8 cellular contexts compared by ENCODE assay signal in the genomic region with DNA sequence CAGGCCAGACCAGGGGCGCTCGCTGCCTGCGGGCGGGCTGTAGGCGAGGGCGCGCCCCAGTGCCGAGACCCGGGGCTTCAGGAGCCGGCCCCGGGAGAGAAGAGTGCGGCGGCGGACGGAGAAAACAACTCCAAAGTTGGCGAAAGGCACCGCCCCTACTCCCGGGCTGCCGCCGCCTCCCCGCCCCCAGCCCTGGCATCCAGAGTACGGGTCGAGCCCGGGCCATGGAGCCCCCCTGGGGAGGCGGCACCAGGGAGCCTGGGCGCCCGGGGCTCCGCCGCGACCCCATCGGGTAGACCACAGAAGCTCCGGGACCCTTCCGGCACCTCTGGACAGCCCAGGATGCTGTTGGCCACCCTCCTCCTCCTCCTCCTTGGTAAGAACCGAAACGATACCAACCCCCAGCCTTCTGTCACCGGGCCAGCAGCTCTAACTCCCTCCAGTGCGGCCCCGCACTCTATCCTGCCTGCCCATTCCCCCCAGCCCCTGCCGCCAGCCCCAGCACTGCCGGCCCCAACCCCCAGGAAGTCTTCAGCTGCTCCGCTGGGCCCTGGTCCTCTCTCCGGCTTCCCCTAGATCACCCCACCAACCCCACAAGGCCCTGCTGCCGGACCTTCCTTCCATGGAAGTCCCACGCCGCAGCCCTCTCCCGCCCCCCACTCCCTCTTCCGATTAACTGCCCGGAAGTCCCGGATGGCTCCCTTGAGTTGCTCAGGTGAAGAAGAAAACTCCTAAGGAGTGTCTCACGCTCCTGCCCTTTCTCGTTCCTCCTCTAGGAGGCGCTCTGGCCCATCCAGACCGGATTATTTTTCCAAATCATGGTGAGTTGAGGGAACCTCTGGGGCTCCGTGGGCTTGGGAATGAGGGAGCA. TPM values are rescaled to one million over a fixed set of nuclear protein-coding genes. Genes with fewer than 3 reads are reported as not detected.
DNase-seq lines count a peak whose midpoint lies in the region; TF ChIP-seq lines count a peak whose summit lies in the region.

No MANE protein-coding gene starts in this region.

- H3K27me3 ChIP-seq in HAP-1 (ENCODE audit: low read depth) (no peaks in the 10 kb centered on the region), hepatocyte (no peaks in the 10 kb centered on the region)

- in situ Hi-C loops in HAP-1 (cut with MboI; ENCODE audit: low sequenced_read_pairs): loop anchor here (25.0 kb wide), 1 partner anchor 485 kb away; no protein-coding TSS in a partner anchor

- H4K20me1 ChIP-seq in hepatocyte (ENCODE audit: insufficient read depth, poor library complexity, severe bottlenecking): no peaks in the 10 kb centered on the region

- H3K4me2 ChIP-seq in hepatocyte: peak overlapping the region; percentile 79

- peak overlapping the region; percentile 57 for H2AFZ ChIP-seq in hepatocyte

- H3K4me1 ChIP-seq in HAP-1 (peaks cover 13% of the 10 kb centered on the region), hepatocyte (ENCODE audit: insufficient read depth) (peaks cover 15% of the 10 kb centered on the region)

- H3K27ac ChIP-seq in hepatocyte: peak overlapping the region; percentile 100

- WGBS in hepatocyte (ENCODE audit: low lambda C conversion rate, missing lambda C conversion rate): 2% methylated on average over 29 of the region's 54 CpGs

- peak; percentile 59 for DNase-seq in GM04503 (ENCODE audit: low read depth)
- peak; percentile 70 to 92 for DNase-seq in HAP-1 (ENCODE audit: low spot score in 2 of 2)
- peak; percentile 75 for DNase-seq in NAMALWA (ENCODE audit: low spot score)
- peak; percentile 35 to 71 (median 60) for DNase-seq in T-helper 1 cell
- peak in 45 of 58 donors; percentile 21 to 79 (median 53) for DNase-seq in anterior cingulate cortex (lab: John Stamatoyannopoulos, UW)
- DNase-seq in hepatocyte (ENCODE audit: low spot score): peak; percentile 92
- DNase-seq in retinal pigment epithelial cell (ENCODE audit: low read depth): no peak
- no peak for DNase-seq in GF-D8 (lab: John Stamatoyannopoulos, UW)

- H3K79me2 ChIP-seq in hepatocyte: peaks cover 22% of the 10 kb centered on the region

- H3K36me3 ChIP-seq in HAP-1 (replicated peaks) (peaks cover 7% of the 10 kb centered on the region; the same call in 1 of the 2 replicates), hepatocyte (replicated peaks; ENCODE audit: insufficient read depth, low read depth) (no peaks in the 10 kb centered on the region)

- H3K9me3 ChIP-seq in HAP-1 (no peaks in the 10 kb centered on the region), hepatocyte (ENCODE audit: low read depth) (no peaks in the 10 kb centered on the region)

- H3K9me2 ChIP-seq in hepatocyte (replicated peaks; ENCODE audit: insufficient read depth): no peaks in the 10 kb centered on the region

- TF ChIP-seq CTCF in hepatocyte (IDR thresholded peaks at IDR 0.05; ENCODE audit: poor library complexity): peak; percentile 97
- peak; percentile 97 for TF ChIP-seq CTCF in retinal pigment epithelial cell (conservative IDR thresholded peaks at IDR 0.05; ENCODE audit: low read depth, low read length)

- H3K4me3 ChIP-seq in HAP-1 (peak overlapping the region; percentile 74), hepatocyte (peak overlapping the region; percentile 76), retinal pigment epithelial cell (ENCODE audit: low read length) (peak overlapping the region; percentile 85)

RNA-seq across cellular contexts. Expression of a gene that starts 0.7 kb away (rescaled TPM):
- 34.4 and 56.2 TPM in 2 replicates for total RNA-seq in hepatocyte
- polyA plus RNA-seq in hepatocyte: 92.7 and 117 TPM in 2 replicates

RNA-seq across cellular contexts. Expression of a gene that starts 10.8 kb away (rescaled TPM):
- 1.5 and 1.9 TPM in 2 replicates for total RNA-seq in hepatocyte
- polyA plus RNA-seq in hepatocyte: 5.5 and 6.3 TPM in 2 replicates

RNA-seq across cellular contexts. Expression of a gene that starts 35.8 kb away (rescaled TPM):
- total RNA-seq in hepatocyte: 122 and 160 TPM in 2 replicates
- polyA plus RNA-seq in hepatocyte: 17.1 and 21.4 TPM in 2 replicates

RNA-seq across cellular contexts. Expression of a gene that starts 42.5 kb away (rescaled TPM):
- 50.6 and 164 TPM in 2 replicates for total RNA-seq in hepatocyte
- polyA plus RNA-seq in hepatocyte: 214 and 227 TPM in 2 replicates

RNA-seq across cellular contexts. Expression of a gene that starts 46.8 kb away (rescaled TPM):
- 236 and 749 TPM in 2 replicates for total RNA-seq in hepatocyte
- 72.9 and 74.1 TPM in 2 replicates for polyA plus RNA-seq in hepatocyte

Comparison
In these comparisons a context has a peak if more than half of its experiments do, and no peak if none do; other contexts are left out.
1. DNase-seq: peak in GM04503 (single experiment), HAP-1 (2 of 2), NAMALWA (single experiment), T-helper 1 cell (5 of 5), anterior cingulate cortex (45 of 58) and hepatocyte (single experiment); none in retinal pigment epithelial cell (single experiment) and GF-D8 (single experiment).
2. Peak in every context shown above with its lines, with median percentiles within 50 percentile points of each other: H3K4me3 ChIP-seq.